In the genomic region with DNA sequence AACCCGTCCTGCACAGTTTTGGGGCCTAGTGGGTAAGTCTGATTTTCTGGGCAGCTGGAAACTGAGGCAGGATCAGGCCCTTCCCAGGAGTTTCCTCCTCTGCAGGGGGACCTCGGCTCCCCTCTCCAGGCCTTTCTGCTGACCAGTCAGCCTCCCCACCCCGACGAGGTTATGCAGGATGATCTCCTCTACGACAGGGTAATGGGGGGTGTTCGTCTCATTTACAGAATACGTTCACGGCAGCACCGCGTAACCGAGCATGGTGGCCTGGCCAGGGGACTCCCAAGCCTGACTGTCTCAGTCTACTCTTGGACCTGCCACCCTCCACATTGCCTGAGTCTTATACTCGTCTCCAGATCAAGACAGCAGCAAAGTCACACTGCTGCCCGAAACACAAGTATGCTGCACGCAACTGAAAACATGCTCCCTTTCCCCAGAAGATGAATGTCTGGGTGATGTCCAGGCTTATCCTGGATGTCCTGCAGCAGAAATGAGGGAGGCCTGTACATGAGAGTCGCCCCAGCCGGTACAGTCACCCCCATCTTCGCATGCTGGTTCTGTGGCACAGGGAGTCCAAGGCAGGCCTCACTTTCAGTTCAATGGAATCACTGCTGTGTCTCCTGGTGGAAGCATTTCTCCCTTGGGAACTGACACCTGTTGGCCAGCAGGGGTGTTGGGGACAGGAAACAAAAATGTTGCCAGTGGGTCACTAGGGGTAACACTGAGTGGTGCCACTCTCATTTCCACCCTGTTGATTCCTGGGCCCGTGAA, we compare ENCODE assay signal across 21 cellular contexts.
"Had no signal": no experiment of that assay in that cellular context is flagged by ENCODE, and none has a peak within 500 bp of the region (broad histone marks: within the 10 kb centered on the region; RNA-seq: fewer than 3 reads in every experiment).

No MANE protein-coding gene starts in this region.

- H3K36me3 ChIP-seq: tibial artery, upper lobe of left lung, uterus had no signal

- H3K4me2 ChIP-seq: smooth muscle cell had no signal

- H3K4me3 Mint-ChIP-seq: dendritic cell treated with granulocyte-macrophage colony-stimulating factor and Interleukin-4, amounts not matched to agents 40 ng/mL and 50 ng/mL, for 4 days; effector memory CD8-positive, alpha-beta T cell; naive B cell; nephron progenitor cell; stimulated activated effector memory CD8-positive, alpha-beta T cell treated with anti-CD3 and anti-CD28 coated beads, Interleukin-12 subunit alpha, Interleukin-12 subunit beta, amount 100 ng/mL, for 72 hours had no signal

- FAIRE-seq: colon, endothelial cell of umbilical vein had no signal

- H3K4me1 Mint-ChIP-seq: naive B cell; nephron progenitor cell; stimulated activated effector memory CD8-positive, alpha-beta T cell treated with anti-CD3 and anti-CD28 coated beads, Interleukin-12 subunit alpha, Interleukin-12 subunit beta, amount 100 ng/mL, for 72 hours had no signal

- H3K27me3 Mint-ChIP-seq: dendritic cell treated with granulocyte-macrophage colony-stimulating factor and Interleukin-4, amounts not matched to agents 40 ng/mL and 50 ng/mL, for 4 days; effector memory CD8-positive, alpha-beta T cell had no signal

- H3K27ac Mint-ChIP-seq: dendritic cell treated with granulocyte-macrophage colony-stimulating factor and Interleukin-4, amounts not matched to agents 40 ng/mL and 50 ng/mL, for 4 days; effector memory CD8-positive, alpha-beta T cell; naive B cell; nephron progenitor cell; stimulated activated effector memory CD8-positive, alpha-beta T cell treated with anti-CD3 and anti-CD28 coated beads, Interleukin-12 subunit alpha, Interleukin-12 subunit beta, amount 100 ng/mL, for 72 hours had no signal

- H3K27me3 ChIP-seq: foreskin keratinocyte, upper lobe of left lung, uterus had no signal

- DNase-seq: effector memory CD8-positive, alpha-beta T cell; erythroblast; foreskin keratinocyte; left ventricle myocardium superior; mesenchymal stem cell; naive B cell; nephron progenitor cell; right cardiac atrium; stimulated activated CD4-positive, alpha-beta T cell treated with anti-CD3 and anti-CD28 coated beads, Interleukin-2, amount 100 ng/mL, for 48 hours; stimulated activated CD8-positive, alpha-beta memory T cell treated with anti-CD3 and anti-CD28 coated beads, Interleukin-4, amount 100 ng/mL, for 48 hours; stimulated activated naive CD8-positive, alpha-beta T cell treated with anti-CD3 and anti-CD28 coated beads, Interleukin-15, Interleukin-2, amounts not matched to agents 100 U/mL and 50 U/mL, for 24 hours; uterus had no signal

- H3K27ac ChIP-seq: foreskin keratinocyte, tibial artery, upper lobe of left lung, uterus had no signal

- H3K9me3 ChIP-seq: tibial artery, upper lobe of left lung, uterus had no signal

- H3K4me1 ChIP-seq: foreskin keratinocyte, tibial artery, uterus had no signal

- ATAC-seq: effector memory CD8-positive, alpha-beta T cell; foreskin keratinocyte; left colon; left ventricle myocardium superior; right cardiac atrium; stimulated activated effector memory CD8-positive, alpha-beta T cell treated with anti-CD3 and anti-CD28 coated beads, Interleukin-12 subunit alpha, Interleukin-12 subunit beta, amount 100 ng/mL, for 72 hours; stimulated activated naive CD8-positive, alpha-beta T cell treated with anti-CD3 and anti-CD28 coated beads, Interleukin-15, Interleukin-2, amounts not matched to agents 100 U/mL and 50 U/mL, for 24 hours had no signal

- H3K9me3 Mint-ChIP-seq: effector memory CD8-positive, alpha-beta T cell had no signal

- H3K4me3 ChIP-seq: lung, smooth muscle cell, tibial artery, upper lobe of left lung, uterus had no signal

- H3K36me3 Mint-ChIP-seq: naive B cell; stimulated activated effector memory CD8-positive, alpha-beta T cell treated with anti-CD3 and anti-CD28 coated beads, Interleukin-12 subunit alpha, Interleukin-12 subunit beta, amount 100 ng/mL, for 72 hours had no signal
